In genomic region chr3:50290116-50290745, GRCh38 we compare ENCODE assay signal across 12 cellular contexts. TPM values are rescaled to one million over a fixed set of nuclear protein-coding genes. Genes with fewer than 3 reads are reported as not detected.
DNase-seq lines count a peak whose midpoint lies in the region; ATAC-seq and TF ChIP-seq lines count a peak whose summit lies in the region.
"Had no signal": no experiment of that assay in that cellular context is flagged by ENCODE, and none has a peak within 500 bp of the region (broad histone marks: within the 10 kb centered on the region; RNA-seq: fewer than 3 reads in every experiment).

No MANE protein-coding gene starts in this region.

- peaks cover 14% of the 10 kb centered on the region for H3K4me1 Mint-ChIP-seq in MCF 10A (ENCODE audit: insufficient read depth, unreplicated experiment)
- peaks cover 11% of the 10 kb centered on the region for H3K4me1 Mint-ChIP-seq in endodermal cell
- H3K4me1 Mint-ChIP-seq in stimulated activated memory B cell treated with anti-CD40 and anti-IgM and Interleukin-4, amounts not matched to agents 10 μg/mL and 1 μg/mL and 100 μg/mL, for 72 hours: peaks cover 30% of the 10 kb centered on the region
- H3K4me1 Mint-ChIP-seq in chondrocyte (ENCODE audit: low read depth): peaks cover 16% of the 10 kb centered on the region

- H3F3A ChIP-seq in PC-9 (ENCODE audit: insufficient read depth, low read depth): peaks cover 10% of the 10 kb centered on the region; the same call in 1 of the 2 replicates

- ATAC-seq in stimulated activated memory B cell treated with anti-CD40 and anti-IgM and Interleukin-4, amounts not matched to agents 10 μg/mL and 1 μg/mL and 100 μg/mL, for 72 hours: no peak
- no peak for ATAC-seq in GM21360 (IDR thresholded peaks at IDR 0.05; ENCODE audit: unreplicated experiment)

- peaks cover 46% of the 10 kb centered on the region for H3K36me3 Mint-ChIP-seq in MCF 10A (ENCODE audit: insufficient read depth, unreplicated experiment)
- H3K36me3 Mint-ChIP-seq in endodermal cell (ENCODE audit: low read depth): peaks cover 30% of the 10 kb centered on the region
- peaks cover 27% of the 10 kb centered on the region for H3K36me3 Mint-ChIP-seq in stimulated activated memory B cell treated with anti-CD40 and anti-IgM and Interleukin-4, amounts not matched to agents 10 μg/mL and 1 μg/mL and 100 μg/mL, for 72 hours
- peaks cover 5% of the 10 kb centered on the region for H3K36me3 Mint-ChIP-seq in chondrocyte (ENCODE audit: low read depth)

- TF ChIP-seq POLR2A in breast epithelium (IDR thresholded peaks at IDR 0.05): no peak

- H3K27me3 ChIP-seq in breast epithelium: no peaks in the 10 kb centered on the region
- H3K27me3 ChIP-seq in PC-9 (ENCODE audit: insufficient read depth, low read depth): no peaks in the 10 kb centered on the region
- H3K27me3 ChIP-seq in endodermal cell (ENCODE audit: control insufficient read depth, insufficient read depth, low read length, poor library complexity, severe bottlenecking): no peaks in the 10 kb centered on the region

- no peak for TF ChIP-seq CTCF in MCF 10A (IDR thresholded peaks at IDR 0.05; ENCODE audit: unreplicated experiment)
- no peak for TF ChIP-seq CTCF in breast epithelium (IDR thresholded peaks at IDR 0.05)
- TF ChIP-seq CTCF in PC-9 (conservative IDR thresholded peaks at IDR 0.05): no peak
- no peak for TF ChIP-seq CTCF in endodermal cell (conservative IDR thresholded peaks at IDR 0.05)
- TF ChIP-seq CTCF in chondrocyte (IDR thresholded peaks at IDR 0.05): no peak

- peaks cover 25% of the 10 kb centered on the region for H3K79me2 ChIP-seq in PC-9 (ENCODE audit: low read depth)

- no peak overlapping the region for H2AFZ ChIP-seq in PC-9

- intact Hi-C loops in MCF 10A (cut with micrococcal nuclease): no loop called here
- intact Hi-C loops in breast epithelium (cut with DNase I; ENCODE audit: low total_unique reads): no loop called here
- intact Hi-C loops in PC-9 (cut with micrococcal nuclease; ENCODE audit: unreplicated experiment): no loop called here

- peaks cover 5% of the 10 kb centered on the region in 2 donors for H3K4me1 ChIP-seq in breast epithelium
- peaks cover 13% of the 10 kb centered on the region for H3K4me1 ChIP-seq in PC-9 (replicated peaks; ENCODE audit: insufficient read depth)
- H3K4me1 ChIP-seq in endodermal cell (ENCODE audit: control insufficient read depth, insufficient read depth, low read length): no peaks in the 10 kb centered on the region

- no peaks in the 10 kb centered on the region for H3K9me2 ChIP-seq in PC-9 (ENCODE audit: insufficient read depth)

- POLR2A ChIA-PET in MCF 10A (lab: Yijun Ruan, JAX) (interaction anchor here (0.9 kb wide), 2 partner anchors 9 to 36 kb away, joined by 3 to 4 read pairs; partner anchors contain the start of genes HYAL3 and NAA80), PC-9 (lab: Charles Lee; ENCODE audit: unreplicated experiment) (no interaction called here)

- CTCF ChIA-PET in MCF 10A (lab: Yijun Ruan, JAX) (interaction anchor here (0.6 to 6.2 kb wide), 6 partner anchors 10 to 426 kb away, joined by 4 to 38 read pairs (median 6); partner anchors contain the start of genes GNAT1, HYAL2 and LSMEM2), PC-9 (lab: Charles Lee) (no interaction called here)

- H3K27ac Mint-ChIP-seq in MCF 10A (ENCODE audit: low read depth, unreplicated experiment) (no peak overlapping the region), endodermal cell (no peak overlapping the region), chondrocyte (ENCODE audit: unreplicated experiment) (no peak overlapping the region)
- peak overlapping the region; percentile 95 for H3K27ac Mint-ChIP-seq in stimulated activated memory B cell treated with anti-CD40 and anti-IgM and Interleukin-4, amounts not matched to agents 10 μg/mL and 1 μg/mL and 100 μg/mL, for 72 hours

- peak overlapping the region in 1 of 3 donors; percentile 19 for H3K4me3 ChIP-seq in breast epithelium
- no peak overlapping the region for H3K4me3 ChIP-seq in PC-9
- no peak overlapping the region for H3K4me3 ChIP-seq in endodermal cell (ENCODE audit: low read length)

- H3K36me3 ChIP-seq in breast epithelium: no peaks in the 10 kb centered on the region
- no peaks in the 10 kb centered on the region for H3K36me3 ChIP-seq in PC-9 (ENCODE audit: low read depth)
- H3K36me3 ChIP-seq in endodermal cell (ENCODE audit: control insufficient read depth, insufficient read depth, low read length): peaks cover 29% of the 10 kb centered on the region

- H3K27me3 Mint-ChIP-seq in MCF 10A (ENCODE audit: insufficient read depth, unreplicated experiment) (no peaks in the 10 kb centered on the region), endodermal cell (ENCODE audit: insufficient read depth) (no peaks in the 10 kb centered on the region), chondrocyte (ENCODE audit: low read depth) (no peaks in the 10 kb centered on the region)
- no peaks in the 10 kb centered on the region for H3K27me3 Mint-ChIP-seq in stimulated activated memory B cell treated with anti-CD40 and anti-IgM and Interleukin-4, amounts not matched to agents 10 μg/mL and 1 μg/mL and 100 μg/mL, for 72 hours

- WGBS in endodermal cell (ENCODE audit: insufficient coverage in 1 of 2, insufficient read length in 1 of 2), 2 experiments: 92 to 95% methylated on average over 12 to 18 of the region's 18 CpGs

- no peak overlapping the region for H3K9ac ChIP-seq in endodermal cell (ENCODE audit: extremely low read depth, low read length, poor library complexity, severe bottlenecking)

- peak overlapping the region; percentile 88 for H3K4me2 ChIP-seq in PC-9

- H4K20me1 ChIP-seq in PC-9 (ENCODE audit: insufficient read depth): no peaks in the 10 kb centered on the region

- BruUV-seq in MCF 10A (replicated peaks; lab: Mats Ljungman, UMichigan): no TSS peak
- BruUV-seq in PC-9 (replicated peaks; lab: Mats Ljungman, UMichigan): no TSS peak

- H3K9me3 Mint-ChIP-seq in MCF 10A (ENCODE audit: unreplicated experiment) (no peaks in the 10 kb centered on the region), endodermal cell (no peaks in the 10 kb centered on the region), chondrocyte (ENCODE audit: low read depth) (no peaks in the 10 kb centered on the region)
- no peaks in the 10 kb centered on the region for H3K9me3 Mint-ChIP-seq in stimulated activated memory B cell treated with anti-CD40 and anti-IgM and Interleukin-4, amounts not matched to agents 10 μg/mL and 1 μg/mL and 100 μg/mL, for 72 hours

- H3K9me3 ChIP-seq in breast epithelium (no peaks in the 10 kb centered on the region), PC-9 (ENCODE audit: insufficient read depth, low read depth) (no peaks in the 10 kb centered on the region), endodermal cell (ENCODE audit: control insufficient read depth, low read length) (no peaks in the 10 kb centered on the region)

- DNase-seq in MCF 10A (ENCODE audit: unreplicated experiment) (no peak), breast epithelium (ENCODE audit: low spot score in 2 of 2) (no peak), PC-9 (no peak), endodermal cell (peak; percentile 44), chondrocyte (ENCODE audit: low spot score) (no peak), superior temporal gyrus (ENCODE audit: extremely low spot score) (no peak)
- DNase-seq: activated CD8-positive, alpha-beta memory T cell treated with anti-CD3 and anti-CD28 coated beads, Interleukin-2, amount 50 U/mL, for 4 hours; cerebellar nuclear complex; NCI-H187 had no signal

- H3K4me3 Mint-ChIP-seq in MCF 10A (ENCODE audit: unreplicated experiment) (peak overlapping the region; percentile 16), endodermal cell (no peak overlapping the region), chondrocyte (ENCODE audit: unreplicated experiment) (no peak overlapping the region)
- H3K4me3 Mint-ChIP-seq in stimulated activated memory B cell treated with anti-CD40 and anti-IgM and Interleukin-4, amounts not matched to agents 10 μg/mL and 1 μg/mL and 100 μg/mL, for 72 hours: no peak overlapping the region

- H3K27ac ChIP-seq in breast epithelium (peak overlapping the region in 1 of 2 donors; percentile 12), PC-9 (no peak overlapping the region), endodermal cell (ENCODE audit: low read depth, low read length) (no peak overlapping the region)

RNA-seq across cellular contexts. Expression of gene IFRD2, which starts 2.0 kb away (rescaled TPM):
- total RNA-seq in MCF 10A (2022): 135 and 182 TPM in 2 replicates
- total RNA-seq in breast epithelium: 10 to 100 TPM; 50.4 to 82.3 (median 72.7) TPM
- total RNA-seq in PC-9 (2021): 93.1 and 118 TPM in 2 replicates
- 10 to 100 TPM; 56.6 to 70.9 TPM for total RNA-seq in endodermal cell
- 42.4 TPM for polyA plus RNA-seq in endodermal cell (2013, experiment 1 of 2)
- 35.6 TPM for polyA plus RNA-seq in endodermal cell (2013, experiment 2 of 2)
- total RNA-seq in chondrocyte: 38.9 to 54.4 TPM (median 44.0 TPM) in 3 replicates

RNA-seq across cellular contexts. Expression of gene HYAL3, which starts 9.0 kb away (rescaled TPM):
- total RNA-seq in MCF 10A (2022) (2.3 and 4.7 TPM in 2 replicates), breast epithelium (1 to 10 TPM; 2.3 to 6.4 (median 2.7) TPM), PC-9 (2021) (10.2 and 12.2 TPM in 2 replicates), endodermal cell (1 to 10 TPM; 2.6 to 3.3 TPM), chondrocyte (5.3 to 6.9 TPM (median 5.4 TPM) in 3 replicates)
- polyA plus RNA-seq in endodermal cell (2013, experiment 1 of 2): 4.1 TPM
- 3.9 TPM for polyA plus RNA-seq in endodermal cell (2013, experiment 2 of 2)

RNA-seq across cellular contexts. Expression of gene NAA80, which starts 9.0 kb away (rescaled TPM):
- total RNA-seq in MCF 10A (2022) (11.4 and 12.4 TPM in 2 replicates), breast epithelium (1 to 10 TPM; 6.0 to 8.8 (median 8.5) TPM), PC-9 (2021) (25.2 and 25.7 TPM in 2 replicates), endodermal cell (10 to 100 TPM in 1 of 2 donors, 1 to 10 TPM in 1; 9.7 to 12.8 TPM), chondrocyte (10.9 to 16.0 TPM (median 12.9 TPM) in 3 replicates)
- 19.7 TPM for polyA plus RNA-seq in endodermal cell (2013, experiment 1 of 2)
- 17.0 TPM for polyA plus RNA-seq in endodermal cell (2013, experiment 2 of 2)

RNA-seq across cellular contexts. Expression of gene LSMEM2, which starts 11.3 kb away (rescaled TPM):
- total RNA-seq in MCF 10A (2022) (0.20 TPM in 1 of 2 replicates, not detected in the other), breast epithelium (not detected), PC-9 (2021) (0.35 and 0.55 TPM in 2 replicates), endodermal cell (not detected), chondrocyte (not detected in 3 replicates)
- polyA plus RNA-seq in endodermal cell (2013, experiment 1 of 2): 0.25 TPM
- polyA plus RNA-seq in endodermal cell (2013, experiment 2 of 2): not detected
- total RNA-seq: T-helper 1 cell treated with Interleukin-12 subunit alpha and Interleukin-12 subunit beta and Interleukin-4 antibody, amounts not matched to agents 30 ng/mL and 1 ng/mL, for 36 hours had no signal

RNA-seq across cellular contexts. Expression of gene HYAL1, which starts 13.1 kb away (rescaled TPM):
- total RNA-seq in MCF 10A (2022): 0.42 and 0.70 TPM in 2 replicates
- total RNA-seq in breast epithelium: 10 to 100 TPM in 1 of 3 donors, 1 to 10 TPM in 2; 3.5 to 16.1 (median 4.8) TPM
- 1.3 and 1.9 TPM in 2 replicates for total RNA-seq in PC-9 (2021)
- total RNA-seq in endodermal cell: 1 to 10 TPM in 1 of 2 donors, under 1 TPM in 1; 0.92 to 1.8 TPM
- 1.8 TPM for polyA plus RNA-seq in endodermal cell (2013, experiment 1 of 2)
- polyA plus RNA-seq in endodermal cell (2013, experiment 2 of 2): 1.3 TPM
- 0.22 to 0.65 TPM (median 0.26 TPM) in 3 replicates for total RNA-seq in chondrocyte
